In the genomic region with DNA sequence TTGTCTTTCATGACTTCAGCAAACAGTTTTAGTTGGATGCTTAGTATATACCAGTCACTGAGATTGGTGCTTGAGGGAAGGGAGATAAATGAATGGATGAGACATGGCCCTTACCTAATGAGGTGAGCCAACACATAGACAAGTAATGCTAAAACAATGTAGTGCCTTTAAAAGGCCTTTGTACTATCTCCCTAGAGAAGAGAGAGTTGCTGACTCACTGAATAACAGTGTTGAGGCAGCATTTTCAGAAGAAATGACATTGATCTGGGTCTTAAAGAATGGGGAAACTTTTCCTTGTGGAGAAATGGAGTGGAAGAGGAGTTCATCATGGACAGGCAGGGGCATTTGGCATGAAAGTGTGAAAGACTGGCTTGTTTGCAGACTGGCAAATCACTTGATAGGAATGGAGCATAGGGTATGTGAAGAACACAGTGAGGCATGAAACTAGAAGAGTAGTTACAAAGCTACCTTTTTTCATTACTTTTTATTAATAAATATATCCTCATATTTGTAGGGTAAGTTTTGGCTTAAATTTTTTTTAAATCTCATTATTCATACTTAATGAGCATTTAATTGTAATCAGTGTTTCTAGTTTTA, we compare ENCODE assay signal across 12 cellular contexts.
A peak's percentile ranks its signal among the peaks of the same experiment; 100 is the strongest.
DNase-seq lines count a peak whose midpoint lies in the region; ATAC-seq and TF ChIP-seq lines count a peak whose summit lies in the region.
"Had no signal": no experiment of that assay in that cellular context is flagged by ENCODE, and none has a peak within 500 bp of the region (broad histone marks: within the 10 kb centered on the region; RNA-seq: fewer than 3 reads in every experiment).

No MANE protein-coding gene starts in this region.

- H3K27ac ChIP-seq in right atrium auricular region (peak overlapping the region in 1 of 2 donors; percentile 44), gastroesophageal sphincter (peak overlapping the region in 3 of 4 donors; percentile 30 to 39 (median 34)), dorsolateral prefrontal cortex (peak overlapping the region in 2 of 59 donors; percentile 2 to 14)
- H3K27ac ChIP-seq: stomach had no signal

- no peaks in the 10 kb centered on the region for H3K27me3 Mint-ChIP-seq in type B pancreatic cell
- H3K27me3 Mint-ChIP-seq: activated CD4-positive, alpha-beta T cell treated with anti-CD3 and anti-CD28 coated beads, Interleukin-2, amount 10 ng/mL, durations not matched to agents 24 days and 14 days; activated naive CD8-positive, alpha-beta T cell treated with anti-CD3 and anti-CD28 coated beads for 36 hours had no signal

- H3K27me3 ChIP-seq in right atrium auricular region (no peaks in the 10 kb centered on the region), adipocyte (replicated peaks; ENCODE audit: control insufficient read depth, insufficient read depth, low read length) (no peaks in the 10 kb centered on the region), gastroesophageal sphincter (no peaks in the 10 kb centered on the region), dorsolateral prefrontal cortex (no peaks in the 10 kb centered on the region)
- H3K27me3 ChIP-seq: stomach had no signal

- no peak for TF ChIP-seq POLR2A in gastroesophageal sphincter (IDR thresholded peaks at IDR 0.05)

- TF ChIP-seq EP300 in gastroesophageal sphincter (IDR thresholded peaks at IDR 0.05), result no peak

- DNase-seq in left ventricle myocardium superior, result no peak
- no peak for DNase-seq in right atrium auricular region (ENCODE audit: low spot score)
- DNase-seq in adipocyte (ENCODE audit: low read depth), result peak; percentile 55
- DNase-seq in type B pancreatic cell (ENCODE audit: extremely low spot score, unreplicated experiment), result no peak
- no peak for DNase-seq in dorsolateral prefrontal cortex
- DNase-seq in NCI-H1092 treated with DMSO at 0.1 percent for 48 hours (lab: John Stamatoyannopoulos, UW), result no peak
- DNase-seq: activated CD4-positive, alpha-beta T cell treated with anti-CD3 and anti-CD28 coated beads, Interleukin-2, amount 10 ng/mL, durations not matched to agents 24 days and 14 days; activated naive CD8-positive, alpha-beta T cell treated with anti-CD3 and anti-CD28 coated beads for 36 hours; MM.1S; stomach had no signal

- H3K4me1 Mint-ChIP-seq in type B pancreatic cell (ENCODE audit: unreplicated experiment), result peaks cover 24% of the 10 kb centered on the region

- intact Hi-C loops in left ventricle myocardium superior (cut with micrococcal nuclease), result no loop called here
- intact Hi-C loops in dorsolateral prefrontal cortex (cut with DNase I), result no loop called here

- no peak overlapping the region for H3K4me3 ChIP-seq in right atrium auricular region
- H3K4me3 ChIP-seq in adipocyte (ENCODE audit: low read length), result no peak overlapping the region
- no peak overlapping the region for H3K4me3 ChIP-seq in gastroesophageal sphincter
- no peak overlapping the region for H3K4me3 ChIP-seq in dorsolateral prefrontal cortex
- H3K4me3 ChIP-seq: stomach had no signal

- H3K4me3 Mint-ChIP-seq in type B pancreatic cell, result no peak overlapping the region
- H3K4me3 Mint-ChIP-seq: activated CD4-positive, alpha-beta T cell treated with anti-CD3 and anti-CD28 coated beads, Interleukin-2, amount 10 ng/mL, durations not matched to agents 24 days and 14 days; activated naive CD8-positive, alpha-beta T cell treated with anti-CD3 and anti-CD28 coated beads for 36 hours had no signal

- TF ChIP-seq CTCF in right atrium auricular region (IDR thresholded peaks at IDR 0.05), result no peak
- no peak for TF ChIP-seq CTCF in gastroesophageal sphincter (IDR thresholded peaks at IDR 0.05)
- no peak for TF ChIP-seq CTCF in type B pancreatic cell (conservative IDR thresholded peaks at IDR 0.05)
- TF ChIP-seq CTCF in dorsolateral prefrontal cortex (IDR thresholded peaks at IDR 0.05 in 54 of 56, conservative IDR thresholded peaks at IDR 0.05 in 2 of 56; ENCODE audit: low read depth in 1 of 56, partially characterized antibody in 56 of 56), result no peak

- no peak overlapping the region for H3K9ac ChIP-seq in adipocyte (ENCODE audit: low read length)

- no peaks in the 10 kb centered on the region for H3K36me3 ChIP-seq in right atrium auricular region
- no peaks in the 10 kb centered on the region for H3K36me3 ChIP-seq in adipocyte (ENCODE audit: control insufficient read depth, insufficient read depth, low read length, severe bottlenecking)
- no peaks in the 10 kb centered on the region for H3K36me3 ChIP-seq in gastroesophageal sphincter
- H3K36me3 ChIP-seq: stomach had no signal

- H3K4me1 ChIP-seq in right atrium auricular region (peaks cover 0 to 22% of the 10 kb centered on the region in 2 donors), adipocyte (ENCODE audit: control insufficient read depth, insufficient read depth, low read length) (peaks cover 25% of the 10 kb centered on the region), gastroesophageal sphincter (peaks cover 8 to 59% (median 17%) of the 10 kb centered on the region in 3 donors)

- H3K9me3 ChIP-seq in right atrium auricular region (peaks cover 0 to 9% of the 10 kb centered on the region in 2 donors), adipocyte (ENCODE audit: control insufficient read depth, low read length) (peaks cover 12% of the 10 kb centered on the region), gastroesophageal sphincter (peaks cover 0 to 8% (median 0%) of the 10 kb centered on the region in 3 donors)

- peaks cover 15% of the 10 kb centered on the region for H3K36me3 Mint-ChIP-seq in type B pancreatic cell

- peak overlapping the region; percentile 55 for H3K27ac Mint-ChIP-seq in type B pancreatic cell
- H3K27ac Mint-ChIP-seq: activated CD4-positive, alpha-beta T cell treated with anti-CD3 and anti-CD28 coated beads, Interleukin-2, amount 10 ng/mL, durations not matched to agents 24 days and 14 days; activated naive CD8-positive, alpha-beta T cell treated with anti-CD3 and anti-CD28 coated beads for 36 hours had no signal

- peaks cover 5% of the 10 kb centered on the region for H3K9me3 Mint-ChIP-seq in type B pancreatic cell

- ATAC-seq in left ventricle myocardium superior (peak; percentile 39), gastroesophageal sphincter (no peak), HG02642 (IDR thresholded peaks at IDR 0.05; ENCODE audit: poor library complexity, unreplicated experiment) (no peak)
